31 cellular contexts compared by ENCODE assay signal in genomic region chr1:6948861-6949260, GRCh38.
DNase-seq lines count a peak whose midpoint lies in the region; ATAC-seq, FAIRE-seq and TF ChIP-seq lines count a peak whose summit lies in the region.
"Had no signal": no experiment of that assay in that cellular context is flagged by ENCODE, and none has a peak within 500 bp of the region (broad histone marks: within the 10 kb centered on the region; RNA-seq: fewer than 3 reads in every experiment).

No MANE protein-coding gene starts in this region.

- CTCF ChIA-PET in activated CD4-positive, alpha-beta T cell treated with anti-CD3 and anti-CD28 coated beads for 36 hours (lab: Charles Lee): interaction anchor here (0.5 kb wide), 1 partner anchor 493 kb away, joined by 3 read pairs; no protein-coding TSS in a partner anchor

- H3K9me3 ChIP-seq in astrocyte (ENCODE audit: insufficient read depth, low read depth, low read length): no peaks in the 10 kb centered on the region
- no peaks in the 10 kb centered on the region for H3K9me3 ChIP-seq in neural progenitor cell (ENCODE audit: low read depth)
- H3K9me3 ChIP-seq: adrenal gland, right atrium auricular region, SK-N-SH, thoracic aorta, uterus had no signal

- H3K4me3 ChIP-seq in astrocyte (ENCODE audit: insufficient read depth, low read depth, low read length) (no peak overlapping the region), neural progenitor cell (no peak overlapping the region)
- H3K4me3 ChIP-seq: adrenal gland, right atrium auricular region, smooth muscle cell, thoracic aorta, uterus had no signal

- POLR2A ChIA-PET in activated CD4-positive, alpha-beta T cell treated with anti-CD3 and anti-CD28 coated beads for 36 hours (lab: Charles Lee): no interaction called here

- H3K27ac Mint-ChIP-seq in activated CD4-positive, alpha-beta T cell treated with anti-CD3 and anti-CD28 coated beads for 36 hours: no peak overlapping the region
- H3K27ac Mint-ChIP-seq in astrocyte (ENCODE audit: unreplicated experiment) (no peak overlapping the region), neural progenitor cell (no peak overlapping the region)
- H3K27ac Mint-ChIP-seq: activated T-cell treated with anti-CD3 and anti-CD28 coated beads, Interleukin-2, amount 50 U/mL, for 72 hours had no signal

- TF ChIP-seq CTCF in astrocyte (IDR thresholded peaks at IDR 0.05; ENCODE audit: insufficient read depth, low read depth, low read length) (no peak), neural progenitor cell (IDR thresholded peaks at IDR 0.05) (no peak)

- ATAC-seq in activated CD4-positive, alpha-beta T cell treated with anti-CD3 and anti-CD28 coated beads for 36 hours: peak; percentile 60
- no peak for ATAC-seq in GM21786 (IDR thresholded peaks at IDR 0.05; ENCODE audit: unreplicated experiment)
- ATAC-seq: activated T-cell treated with anti-CD3 and anti-CD28 coated beads, Interleukin-2, amount 50 U/mL, for 72 hours; HepG2; left ventricle myocardium superior; Right ventricle myocardium inferior had no signal

- H3K4me1 ChIP-seq in astrocyte (ENCODE audit: insufficient read depth, low read length) (no peaks in the 10 kb centered on the region), neural progenitor cell (peaks cover 19% of the 10 kb centered on the region)
- H3K4me1 ChIP-seq: right atrium auricular region, uterus had no signal

- FAIRE-seq in astrocyte (lab: Jason Lieb, UNC): no peak
- FAIRE-seq: HepG2, islet of Langerhans had no signal

- H3K4me3 Mint-ChIP-seq in activated CD4-positive, alpha-beta T cell treated with anti-CD3 and anti-CD28 coated beads for 36 hours: no peak overlapping the region
- H3K4me3 Mint-ChIP-seq in astrocyte (ENCODE audit: unreplicated experiment) (no peak overlapping the region), neural progenitor cell (peak overlapping the region; percentile 63)
- H3K4me3 Mint-ChIP-seq: activated T-cell treated with anti-CD3 and anti-CD28 coated beads, Interleukin-2, amount 50 U/mL, for 72 hours had no signal

- no peaks in the 10 kb centered on the region for H3K79me2 ChIP-seq in astrocyte (ENCODE audit: insufficient read depth, low read length)
- no peaks in the 10 kb centered on the region for H3K79me2 ChIP-seq in neural progenitor cell (ENCODE audit: low read depth)

- H3K4me2 ChIP-seq in astrocyte (ENCODE audit: low read length) (peak overlapping the region; percentile 28), neural progenitor cell (no peak overlapping the region)
- H3K4me2 ChIP-seq: SK-N-SH, smooth muscle cell had no signal

- no peak overlapping the region for H2AFZ ChIP-seq in astrocyte (ENCODE audit: low read depth, low read length)
- no peak overlapping the region for H2AFZ ChIP-seq in neural progenitor cell (replicated peaks)

- H4K20me1 ChIP-seq in astrocyte (ENCODE audit: insufficient read depth, low read length): no peaks in the 10 kb centered on the region
- peaks cover 1% of the 10 kb centered on the region for H4K20me1 ChIP-seq in neural progenitor cell (ENCODE audit: low read depth)

- H3K27me3 Mint-ChIP-seq in activated CD4-positive, alpha-beta T cell treated with anti-CD3 and anti-CD28 coated beads for 36 hours: no peaks in the 10 kb centered on the region
- H3K27me3 Mint-ChIP-seq in astrocyte (ENCODE audit: low read depth, unreplicated experiment) (peaks cover 4% of the 10 kb centered on the region), neural progenitor cell (ENCODE audit: insufficient read depth, low read depth) (peaks cover 5% of the 10 kb centered on the region)

- H3F3A ChIP-seq in neural progenitor cell (ENCODE audit: low read depth): peaks cover 6% of the 10 kb centered on the region

- H3K4me1 Mint-ChIP-seq in activated CD4-positive, alpha-beta T cell treated with anti-CD3 and anti-CD28 coated beads for 36 hours: peaks cover 4% of the 10 kb centered on the region
- H3K4me1 Mint-ChIP-seq in astrocyte (ENCODE audit: low read depth, unreplicated experiment): peaks cover 6% of the 10 kb centered on the region
- peaks cover 28% of the 10 kb centered on the region for H3K4me1 Mint-ChIP-seq in neural progenitor cell

- intact Hi-C loops in activated CD4-positive, alpha-beta T cell treated with anti-CD3 and anti-CD28 coated beads for 36 hours (cut with DNase I, micrococcal nuclease): no loop called here

- no peaks in the 10 kb centered on the region for H3K36me3 Mint-ChIP-seq in activated CD4-positive, alpha-beta T cell treated with anti-CD3 and anti-CD28 coated beads for 36 hours (ENCODE audit: low read depth)
- H3K36me3 Mint-ChIP-seq in astrocyte (ENCODE audit: low read depth, unreplicated experiment): no peaks in the 10 kb centered on the region
- no peaks in the 10 kb centered on the region for H3K36me3 Mint-ChIP-seq in neural progenitor cell

- H3K36me3 ChIP-seq in astrocyte (ENCODE audit: insufficient read depth, low read length) (no peaks in the 10 kb centered on the region), neural progenitor cell (no peaks in the 10 kb centered on the region)
- H3K36me3 ChIP-seq: adrenal gland, brain microvascular endothelial cell, right atrium auricular region, thoracic aorta, uterus had no signal

- DNase-seq in activated CD4-positive, alpha-beta T cell treated with anti-CD3 and anti-CD28 coated beads for 36 hours: no peak
- no peak for DNase-seq in activated CD4-positive, alpha-beta T cell treated with anti-CD3 and anti-CD28 coated beads, Interleukin-2, amount 50 U/mL, for 4 hours
- DNase-seq in NCI-H2171 treated with DMSO at 0.1 percent for 48 hours (lab: John Stamatoyannopoulos, UW) (peak; percentile 53), astrocyte (ENCODE audit: low read depth) (peak; percentile 36), neural progenitor cell (ENCODE audit: low spot score) (no peak), kidney glomerular epithelial cell (lab: John Stamatoyannopoulos, UW) (no peak), AG08395 (ENCODE audit: low spot score) (no peak)
- DNase-seq: 8988T; activated CD4-positive, alpha-beta T cell treated with anti-CD3 and anti-CD28 coated beads, Interleukin-2, amount 50 U/mL, for 48 hours; activated naive CD4-positive, alpha-beta T cell; activated T-cell treated with anti-CD3 and anti-CD28 coated beads, Interleukin-2, amount 50 U/mL, for 72 hours; adrenal gland; brain microvascular endothelial cell; DND-41; glutamatergic neuron; Kasumi-1; left ventricle myocardium superior; NCI-H1436 treated with DMSO at 0.1 percent for 48 hours; NCI-H2107; NK-92 treated with Interleukin-12 subunit alpha and Interleukin-12 subunit beta, amount 100 ng/mL, for 24 hours; SK-N-SH; stimulated activated naive CD4-positive, alpha-beta T cell treated with Interleukin-2 at 50 U/mL for 16 hours; uterus had no signal

- H3K9ac ChIP-seq in astrocyte (ENCODE audit: low read length) (no peak overlapping the region), neural progenitor cell (no peak overlapping the region)
- H3K9ac ChIP-seq: SK-N-SH had no signal

- H3K27me3 ChIP-seq in astrocyte (ENCODE audit: insufficient read depth, low read length) (peaks cover 2% of the 10 kb centered on the region), neural progenitor cell (no peaks in the 10 kb centered on the region)
- H3K27me3 ChIP-seq: adrenal gland, brain microvascular endothelial cell, right atrium auricular region, uterus had no signal

- no peak overlapping the region for H3K27ac ChIP-seq in astrocyte (ENCODE audit: low read depth, low read length)
- no peak overlapping the region for H3K27ac ChIP-seq in neural progenitor cell
- H3K27ac ChIP-seq: adrenal gland, brain microvascular endothelial cell, epithelial cell of prostate, right atrium auricular region, thoracic aorta, uterus had no signal

- H3K9me3 Mint-ChIP-seq in activated CD4-positive, alpha-beta T cell treated with anti-CD3 and anti-CD28 coated beads for 36 hours (ENCODE audit: low read depth): no peaks in the 10 kb centered on the region
- H3K9me3 Mint-ChIP-seq in astrocyte (ENCODE audit: unreplicated experiment) (no peaks in the 10 kb centered on the region), neural progenitor cell (no peaks in the 10 kb centered on the region)
- H3K9me3 Mint-ChIP-seq: activated T-cell treated with anti-CD3 and anti-CD28 coated beads, Interleukin-2, amount 50 U/mL, for 72 hours had no signal

Comparison
In these comparisons a context has a peak if more than half of its experiments do, and no peak if none do; other contexts are left out.
1. DNase-seq: peak in NCI-H2171 treated with DMSO at 0.1 percent for 48 hours (single experiment) and astrocyte (single experiment); none in activated CD4-positive, alpha-beta T cell treated with anti-CD3 and anti-CD28 coated beads for 36 hours (single experiment), activated CD4-positive, alpha-beta T cell treated with anti-CD3 and anti-CD28 coated beads, Interleukin-2, amount 50 U/mL, for 4 hours (0 of 2), neural progenitor cell (single experiment), kidney glomerular epithelial cell (single experiment) and AG08395 (single experiment).